Comparison of ENCODE assay signal across 26 cellular contexts in genomic region chr10:62305813-62306212, GRCh38. TPM values are rescaled to one million over a fixed set of nuclear protein-coding genes. Genes with fewer than 3 reads are reported as not detected.
DNase-seq lines count a peak whose midpoint lies in the region; ATAC-seq and TF ChIP-seq lines count a peak whose summit lies in the region.
"Had no signal": no experiment of that assay in that cellular context is flagged by ENCODE, and none has a peak within 500 bp of the region (broad histone marks: within the 10 kb centered on the region; RNA-seq: fewer than 3 reads in every experiment).

No MANE protein-coding gene starts in this region.

- H3K4me1 Mint-ChIP-seq in naive thymus-derived CD4-positive, alpha-beta T cell = peaks cover 5 to 47% (median 34%) of the 10 kb centered on the region in 7 donors

- TF ChIP-seq CTCF in OCI-LY3 (IDR thresholded peaks at IDR 0.05; ENCODE audit: low read depth, low read length) = no peak
- TF ChIP-seq CTCF in epithelial cell of proximal tubule (conservative IDR thresholded peaks at IDR 0.05; ENCODE audit: low read depth, low read length) = no peak

- DNase-seq in Caki2 (ENCODE audit: low read depth) = peak; percentile 19
- peak; percentile 20 for DNase-seq in epithelial cell of proximal tubule (ENCODE audit: low read depth)
- peak in 4 of 9 donors; percentile 8 to 27 (median 20) for DNase-seq in naive thymus-derived CD4-positive, alpha-beta T cell
- no peak for DNase-seq in NCI-H774 (lab: John Stamatoyannopoulos, UW)
- no peak for DNase-seq in NCI-H187 treated with DMSO at 0.1 percent for 48 hours (lab: John Stamatoyannopoulos, UW)
- DNase-seq: activated CD4-positive, alpha-beta T cell treated with anti-CD3 and anti-CD28 coated beads, Interleukin-2, amount 50 U/mL, for 48 hours; activated naive CD4-positive, alpha-beta T cell treated with anti-CD3 and anti-CD28 coated beads for 36 hours; adrenal gland; DMS53; left colon; mammary epithelial cell; NCI-H1092; NCI-H187; NCI-H2171; right lobe of liver; stimulated activated CD4-positive, alpha-beta T cell treated with anti-CD3 and anti-CD28 coated beads, Interleukin-12 subunit alpha, Interleukin-12 subunit beta, amount 100 ng/mL, for 4 hours; stimulated activated CD4-positive, alpha-beta T cell treated with anti-CD3 and anti-CD28 coated beads, Interleukin-4, amount 100 ng/mL, for 1 hour; substantia nigra; trophoblast cell had no signal

- H3K4me3 ChIP-seq in OCI-LY3 (ENCODE audit: low read length) (no peak overlapping the region), epithelial cell of proximal tubule (ENCODE audit: low read depth, low read length) (no peak overlapping the region)
- H3K4me3 ChIP-seq in naive thymus-derived CD4-positive, alpha-beta T cell (ENCODE audit: low read length) = no peak overlapping the region
- H3K4me3 ChIP-seq: adrenal gland, gastroesophageal sphincter, hepatocyte, right lobe of liver, SK-N-MC had no signal

- in situ Hi-C loops in Caki2 (cut with HindIII; ENCODE audit: low pct_unique_long_range_greater_than_20kb, low sequenced_read_pairs) = no loop called here

- no peak overlapping the region for H3K27ac ChIP-seq in OCI-LY3 (ENCODE audit: low read length)
- no peak overlapping the region for H3K27ac ChIP-seq in naive thymus-derived CD4-positive, alpha-beta T cell (ENCODE audit: low read depth, low read length)
- H3K27ac ChIP-seq: adrenal gland, gastroesophageal sphincter, hepatocyte, right lobe of liver, SK-N-MC had no signal

- intact Hi-C loops in naive thymus-derived CD4-positive, alpha-beta T cell (cut with micrococcal nuclease) = loop anchor here in 1 of 2 donors (2.0 to 10.0 kb wide), 2 partner anchors 37 to 551 kb away; partner anchors contain the start of gene RTKN2

- no peaks in the 10 kb centered on the region for H3K27me3 ChIP-seq in OCI-LY3 (ENCODE audit: low read depth, low read length)
- no peaks in the 10 kb centered on the region for H3K27me3 ChIP-seq in naive thymus-derived CD4-positive, alpha-beta T cell (ENCODE audit: control insufficient read depth in 2 of 2, insufficient read depth in 2 of 2, low read length in 2 of 2)
- H3K27me3 ChIP-seq: adrenal gland, gastroesophageal sphincter, hepatocyte, right lobe of liver had no signal

- no peaks in the 10 kb centered on the region for H3K36me3 ChIP-seq in OCI-LY3 (replicated peaks; ENCODE audit: low read depth, low read length)
- no peaks in the 10 kb centered on the region for H3K36me3 ChIP-seq in naive thymus-derived CD4-positive, alpha-beta T cell (ENCODE audit: control insufficient read depth in 2 of 3, insufficient read depth in 3 of 3, low read length in 3 of 3)
- H3K36me3 ChIP-seq: adrenal gland, gastroesophageal sphincter, right lobe of liver had no signal

- H2AFZ ChIP-seq in OCI-LY3 (ENCODE audit: low read depth, low read length) = peak overlapping the region; percentile 51; the same call in 1 of the 2 replicates
- H2AFZ ChIP-seq: hepatocyte had no signal

- no peak overlapping the region for H3K9ac ChIP-seq in OCI-LY3 (ENCODE audit: low read length)

- peaks cover 37% of the 10 kb centered on the region for H3K4me1 ChIP-seq in OCI-LY3 (ENCODE audit: low read length)
- peaks cover 9 to 30% of the 10 kb centered on the region in 2 donors for H3K4me1 ChIP-seq in naive thymus-derived CD4-positive, alpha-beta T cell (ENCODE audit: control insufficient read depth in 2 of 2, insufficient read depth in 2 of 2, low read length in 2 of 2)
- H3K4me1 ChIP-seq: adrenal gland, gastroesophageal sphincter, right lobe of liver had no signal

- peaks cover 2% of the 10 kb centered on the region; the same call in 1 of the 2 replicates for H3K9me3 ChIP-seq in OCI-LY3 (ENCODE audit: insufficient read depth, low read length)
- no peaks in the 10 kb centered on the region for H3K9me3 ChIP-seq in naive thymus-derived CD4-positive, alpha-beta T cell (ENCODE audit: control insufficient read depth in 2 of 3, low read length in 3 of 3)
- H3K9me3 ChIP-seq: adrenal gland, gastroesophageal sphincter, right lobe of liver had no signal

- peaks cover 0 to 7% (median 0%) of the 10 kb centered on the region in 5 donors for H3K27me3 Mint-ChIP-seq in naive thymus-derived CD4-positive, alpha-beta T cell

- peak overlapping the region in 5 of 9 donors; percentile 10 to 63 (median 40) for H3K27ac Mint-ChIP-seq in naive thymus-derived CD4-positive, alpha-beta T cell
- H3K27ac Mint-ChIP-seq: activated naive CD4-positive, alpha-beta T cell treated with anti-CD3 and anti-CD28 coated beads for 36 hours; T-helper 1 cell treated with Interleukin-12 subunit alpha and Interleukin-12 subunit beta and Interleukin-4 antibody, amounts not matched to agents 30 μg/mL and 1 μg/mL, for 36 hours had no signal

- H3K4me2 ChIP-seq in OCI-LY3 (ENCODE audit: low read length) = peak overlapping the region; percentile 43
- H3K4me2 ChIP-seq: hepatocyte had no signal

- H3K4me3 Mint-ChIP-seq in naive thymus-derived CD4-positive, alpha-beta T cell = peak overlapping the region in 5 of 10 donors; percentile 10 to 51 (median 47)
- H3K4me3 Mint-ChIP-seq: activated naive CD4-positive, alpha-beta T cell treated with anti-CD3 and anti-CD28 coated beads for 36 hours; T-helper 1 cell treated with Interleukin-12 subunit alpha and Interleukin-12 subunit beta and Interleukin-4 antibody, amounts not matched to agents 30 μg/mL and 1 μg/mL, for 36 hours had no signal

- POLR2A ChIA-PET in naive thymus-derived CD4-positive, alpha-beta T cell (lab: Charles Lee) = no interaction called here

- CTCF ChIA-PET in naive thymus-derived CD4-positive, alpha-beta T cell (lab: Charles Lee) = no interaction called here

- peak; percentile 37 for ATAC-seq in naive thymus-derived CD4-positive, alpha-beta T cell
- no peak for ATAC-seq in GM18511 (IDR thresholded peaks at IDR 0.05; ENCODE audit: unreplicated experiment)
- ATAC-seq in HG02678 (IDR thresholded peaks at IDR 0.05; ENCODE audit: unreplicated experiment) = no peak
- ATAC-seq: gastroesophageal sphincter, left colon, right lobe of liver had no signal

- no peaks in the 10 kb centered on the region for H4K20me1 ChIP-seq in OCI-LY3 (ENCODE audit: insufficient read depth, low read length)

- peaks cover 0 to 3% (median 0%) of the 10 kb centered on the region in 11 donors for H3K9me3 Mint-ChIP-seq in naive thymus-derived CD4-positive, alpha-beta T cell

- H3K79me2 ChIP-seq in OCI-LY3 (ENCODE audit: low read length) = no peaks in the 10 kb centered on the region
- H3K79me2 ChIP-seq: hepatocyte had no signal

- peaks cover 0 to 2% (median 0%) of the 10 kb centered on the region in 5 donors for H3K36me3 Mint-ChIP-seq in naive thymus-derived CD4-positive, alpha-beta T cell

RNA-seq across cellular contexts. Expression of gene RTKN2, which starts 37.2 kb away (rescaled TPM):
- 3.6 and 4.9 TPM in 2 replicates for total RNA-seq in Caki2 (2014; rRNA removed; shearing (Covaris generic); ENCODE audit: low replicate concordance)
- total RNA-seq in epithelial cell of proximal tubule = 7.1 and 13.8 TPM in 2 replicates
- 1 to 10 TPM; 1.4 to 7.8 (median 3.0) TPM for total RNA-seq in naive thymus-derived CD4-positive, alpha-beta T cell
- 1 to 10 TPM; 1.7 to 5.1 TPM for polyA plus RNA-seq in naive thymus-derived CD4-positive, alpha-beta T cell
- total RNA-seq: gastroesophageal sphincter had no signal

Comparison
In these comparisons a context has a peak if more than half of its experiments do, and no peak if none do; other contexts are left out.
1. DNase-seq: peak in Caki2 (single experiment) and epithelial cell of proximal tubule (single experiment); none in NCI-H774 (single experiment) and NCI-H187 treated with DMSO at 0.1 percent for 48 hours (single experiment).